In genomic region chr15:98706986-98707385, GRCh38 we compare ENCODE assay signal across 9 cellular contexts.
"Had no signal": no experiment of that assay in that cellular context is flagged by ENCODE, and none has a peak within 500 bp of the region (broad histone marks: within the 10 kb centered on the region; RNA-seq: fewer than 3 reads in every experiment).

No MANE protein-coding gene starts in this region.

- H2AFZ ChIP-seq: GM23248 had no signal

- H3K4me3 Mint-ChIP-seq: HFFc6, IgD-negative memory B cell had no signal

- ATAC-seq: HCT116, HepG2 had no signal

- H3K27ac ChIP-seq: GM23248, HL-60 had no signal

- DNase-seq: GM23248, GOT3, HFFc6, KBM-7 had no signal

- H3K27ac Mint-ChIP-seq: HFFc6 had no signal

- H3K9me3 ChIP-seq: HAP-1 had no signal

- H3K27me3 Mint-ChIP-seq: IgD-negative memory B cell had no signal

- H3K4me3 ChIP-seq: GM23248, HAP-1 had no signal

- H3K9ac ChIP-seq: GM23248 had no signal
